ENCODE assay signal across 1 cellular context in genomic region chr4:138312536-138312911, GRCh38.
TF ChIP-seq lines count a peak whose summit lies in the region.

No MANE protein-coding gene starts in this region.

TF ChIP-seq in IMR-90, 13 proteins besides CTCF, POLR2A, EP300 and RAD21 (continued from another document):
- no peak for TF ChIP-seq CHD1 (IDR thresholded peaks at IDR 0.05; ENCODE audit: low read depth, low read length)
